ENCODE assay signal across 25 cellular contexts in genomic region chr7:18337425-18337824, GRCh38.
DNase-seq lines count a peak whose midpoint lies in the region; ATAC-seq and TF ChIP-seq lines count a peak whose summit lies in the region.
"Had no signal": no experiment of that assay in that cellular context is flagged by ENCODE, and none has a peak within 500 bp of the region (broad histone marks: within the 10 kb centered on the region; RNA-seq: fewer than 3 reads in every experiment).

No MANE protein-coding gene starts in this region.

- H3K4me3 ChIP-seq in OCI-LY3 (ENCODE audit: low read length) (peak overlapping the region; percentile 44), neutrophil (ENCODE audit: low read depth in 1 of 2, low read length in 1 of 2) (no peak overlapping the region), ascending aorta (no peak overlapping the region)
- H3K4me3 ChIP-seq: GM12878, ovary, upper lobe of left lung had no signal

- H3K4me1 Mint-ChIP-seq in activated T-cell treated with anti-CD3 and anti-CD28 coated beads, Interleukin-2, amount 50 U/mL, for 72 hours (ENCODE audit: low read depth), result no peaks in the 10 kb centered on the region
- H3K4me1 Mint-ChIP-seq: CD4-positive, CD25-positive, alpha-beta regulatory T cell had no signal

- peaks cover 2 to 4% of the 10 kb centered on the region in 2 donors for H3K36me3 Mint-ChIP-seq in activated T-cell treated with anti-CD3 and anti-CD28 coated beads, Interleukin-2, amount 50 U/mL, for 72 hours (ENCODE audit: insufficient read depth in 2 of 2)
- H3K36me3 Mint-ChIP-seq: CD4-positive, CD25-positive, alpha-beta regulatory T cell had no signal

- H3K9me3 ChIP-seq in OCI-LY3 (ENCODE audit: insufficient read depth, low read length) (no peaks in the 10 kb centered on the region), neutrophil (no peaks in the 10 kb centered on the region), ascending aorta (peaks cover 0 to 10% of the 10 kb centered on the region in 2 donors)
- H3K9me3 ChIP-seq: ovary, upper lobe of left lung had no signal

- peak; percentile 43 for DNase-seq in CD1c-positive myeloid dendritic cell (ENCODE audit: extremely low spot score)
- DNase-seq in mucosa of gallbladder (ENCODE audit: low spot score), result no peak
- no peak for DNase-seq in activated T-cell treated with anti-CD3 and anti-CD28 coated beads, Interleukin-2, amount 50 U/mL, for 72 hours
- DNase-seq in ascending aorta (ENCODE audit: low spot score in 2 of 2), result no peak
- DNase-seq: activated CD4-positive, alpha-beta T cell treated with anti-CD3 and anti-CD28 coated beads for 4 hours; activated naive CD4-positive, alpha-beta T cell; activated T-cell treated with anti-CD3 and anti-CD28 coated beads, Interleukin-2, amount 50 U/mL, for 4 hours; brain microvascular endothelial cell; CD4-positive, CD25-positive, alpha-beta regulatory T cell; midbrain; NCI-H1417; NCI-H2081; NCI-H226; ovary; retina; SK-N-SH; substantia nigra; upper lobe of left lung had no signal

- no peak overlapping the region; the same call in 1 of the 2 replicates for H2AFZ ChIP-seq in OCI-LY3 (ENCODE audit: low read depth, low read length)

- no peak overlapping the region; the same call in 1 of the 2 replicates for H3K9ac ChIP-seq in OCI-LY3 (ENCODE audit: low read length)
- H3K9ac ChIP-seq: SK-N-SH had no signal

- no peaks in the 10 kb centered on the region for H3K27me3 Mint-ChIP-seq in activated T-cell treated with anti-CD3 and anti-CD28 coated beads, Interleukin-2, amount 50 U/mL, for 72 hours (ENCODE audit: low read depth)
- H3K27me3 Mint-ChIP-seq: natural killer cell treated with Interleukin-12 subunit alpha and Interleukin-12 subunit beta and Interleukin-15 and Interleukin-18, amount 100 ng/mL, for 72 hours had no signal

- H3K27ac ChIP-seq in OCI-LY3 (ENCODE audit: low read length), result peak overlapping the region; percentile 55; the same call in 1 of the 2 replicates
- H3K27ac ChIP-seq in neutrophil, result peak overlapping the region; percentile 51
- no peak overlapping the region for H3K27ac ChIP-seq in ascending aorta
- H3K27ac ChIP-seq: brain microvascular endothelial cell, ovary, RWPE1, upper lobe of left lung had no signal

- H4K20me1 ChIP-seq in OCI-LY3 (ENCODE audit: insufficient read depth, low read length), result no peaks in the 10 kb centered on the region

- no peak overlapping the region for H3K4me3 Mint-ChIP-seq in activated T-cell treated with anti-CD3 and anti-CD28 coated beads, Interleukin-2, amount 50 U/mL, for 72 hours
- H3K4me3 Mint-ChIP-seq: activated T-cell treated with anti-CD3 and anti-CD28 coated beads, Interleukin-2, amount 50 U/mL, for 4 hours; CD4-positive, CD25-positive, alpha-beta regulatory T cell; natural killer cell treated with Interleukin-12 subunit alpha and Interleukin-12 subunit beta and Interleukin-15 and Interleukin-18, amount 100 ng/mL, for 72 hours; T-helper 1 cell treated with Interleukin-12 subunit alpha and Interleukin-12 subunit beta and Interleukin-4 antibody, amounts not matched to agents 30 μg/mL and 1 μg/mL, for 36 hours had no signal

- H3K27ac Mint-ChIP-seq in activated T-cell treated with anti-CD3 and anti-CD28 coated beads, Interleukin-2, amount 50 U/mL, for 72 hours, result no peak overlapping the region
- H3K27ac Mint-ChIP-seq: CD4-positive, CD25-positive, alpha-beta regulatory T cell; T-helper 1 cell treated with Interleukin-12 subunit alpha and Interleukin-12 subunit beta and Interleukin-4 antibody, amounts not matched to agents 30 μg/mL and 1 μg/mL, for 36 hours had no signal

- H3K27me3 ChIP-seq in OCI-LY3 (ENCODE audit: low read depth, low read length) (no peaks in the 10 kb centered on the region), neutrophil (no peaks in the 10 kb centered on the region), ascending aorta (no peaks in the 10 kb centered on the region)
- H3K27me3 ChIP-seq: brain microvascular endothelial cell, ovary, upper lobe of left lung had no signal

- H3K36me3 ChIP-seq in OCI-LY3 (replicated peaks; ENCODE audit: low read depth, low read length), result no peaks in the 10 kb centered on the region
- H3K36me3 ChIP-seq in neutrophil, result no peaks in the 10 kb centered on the region
- no peaks in the 10 kb centered on the region for H3K36me3 ChIP-seq in ascending aorta
- H3K36me3 ChIP-seq: brain microvascular endothelial cell, ovary, upper lobe of left lung had no signal

- H3K79me2 ChIP-seq in OCI-LY3 (ENCODE audit: low read length), result no peaks in the 10 kb centered on the region

- peak overlapping the region; percentile 74 for H3K4me2 ChIP-seq in OCI-LY3 (ENCODE audit: low read length)
- H3K4me2 ChIP-seq: SK-N-SH had no signal

- TF ChIP-seq CTCF in OCI-LY3 (IDR thresholded peaks at IDR 0.05; ENCODE audit: low read depth, low read length), result no peak
- TF ChIP-seq CTCF in neutrophil (IDR thresholded peaks at IDR 0.05), result no peak
- no peak for TF ChIP-seq CTCF in ascending aorta (IDR thresholded peaks at IDR 0.05)

- H3K9me3 Mint-ChIP-seq in activated T-cell treated with anti-CD3 and anti-CD28 coated beads, Interleukin-2, amount 50 U/mL, for 72 hours, result peaks cover 3 to 4% of the 10 kb centered on the region in 2 donors
- H3K9me3 Mint-ChIP-seq: T-helper 1 cell treated with Interleukin-12 subunit alpha and Interleukin-12 subunit beta and Interleukin-4 antibody, amounts not matched to agents 30 μg/mL and 1 μg/mL, for 36 hours had no signal

- intact Hi-C loops in ascending aorta (cut with DNase I), result no loop called here

- H3K4me1 ChIP-seq in OCI-LY3 (ENCODE audit: low read length), result peaks cover 20% of the 10 kb centered on the region
- peaks cover 13 to 38% of the 10 kb centered on the region in 2 experiments for H3K4me1 ChIP-seq in neutrophil (ENCODE audit: control insufficient read depth in 1 of 2, insufficient read depth in 1 of 2, low read depth in 1 of 2, low read length in 1 of 2)
- H3K4me1 ChIP-seq in ascending aorta, result peaks cover 0 to 3% of the 10 kb centered on the region in 2 donors
- H3K4me1 ChIP-seq: upper lobe of left lung had no signal

- ATAC-seq in HG03135 (IDR thresholded peaks at IDR 0.05; ENCODE audit: unreplicated experiment), result peak; percentile 48
- ATAC-seq in activated T-cell treated with anti-CD3 and anti-CD28 coated beads, Interleukin-2, amount 50 U/mL, for 72 hours (replicated peaks in 1 of 2), result no peak
- ATAC-seq: activated T-cell treated with anti-CD3 and anti-CD28 coated beads, Interleukin-2, amount 50 U/mL, for 4 hours; GM12878; natural killer cell treated with Interleukin-12 subunit alpha and Interleukin-12 subunit beta and Interleukin-15 and Interleukin-18, amount 100 ng/mL, for 72 hours had no signal

Comparison
In these comparisons a context has a peak if more than half of its experiments do, and no peak if none do; other contexts are left out.
1. H3K27ac ChIP-seq: peak in OCI-LY3 (single experiment) and neutrophil (single experiment); none in ascending aorta (0 of 2).